Comparison of ENCODE assay signal across 1 cellular context in the genomic region with DNA sequence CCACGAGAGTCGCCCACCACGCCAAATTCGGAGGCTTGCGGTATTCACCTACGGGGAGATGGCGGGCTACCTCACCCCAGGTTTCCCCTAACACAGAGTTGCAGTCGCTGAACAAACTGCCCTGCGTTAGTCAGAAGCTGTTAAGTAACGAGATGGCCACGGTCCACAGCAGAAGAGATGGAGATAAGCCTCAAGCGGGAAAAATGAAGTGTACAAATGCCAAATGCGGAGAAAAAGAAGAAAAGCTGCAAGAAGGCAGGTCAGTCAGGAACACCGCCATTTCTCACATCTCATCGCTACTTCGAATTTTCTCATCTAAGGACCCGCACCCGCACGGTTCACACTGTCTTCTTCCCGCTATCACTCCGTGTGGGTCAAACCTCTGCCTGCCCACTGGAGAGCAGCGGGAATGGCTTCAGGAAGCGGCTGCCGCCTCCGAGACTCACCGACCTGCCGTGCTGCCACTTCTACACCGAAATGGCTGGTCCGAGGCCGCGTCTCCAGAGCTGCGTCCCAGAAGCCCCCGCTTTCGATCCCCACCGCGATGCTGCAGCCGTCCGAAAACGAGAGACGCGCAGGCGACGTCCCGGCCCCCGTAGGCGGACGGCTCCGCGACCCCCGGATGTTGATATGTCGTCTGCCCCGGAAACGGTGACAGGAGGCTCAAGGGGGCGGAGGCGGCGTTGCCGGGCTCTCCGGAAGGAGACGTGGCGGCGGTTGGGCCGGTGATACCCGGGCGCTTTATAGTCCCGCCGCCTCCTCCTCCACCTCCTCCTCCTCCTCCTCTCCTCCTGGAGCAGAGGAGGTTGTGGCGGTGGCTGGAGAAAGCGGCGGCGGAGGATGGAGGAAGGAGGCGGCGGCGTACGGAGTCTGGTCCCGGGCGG.
A peak's percentile ranks its signal among the peaks of the same experiment; 100 is the strongest.
TF ChIP-seq lines count a peak whose summit lies in the region.

A gene with protein sequence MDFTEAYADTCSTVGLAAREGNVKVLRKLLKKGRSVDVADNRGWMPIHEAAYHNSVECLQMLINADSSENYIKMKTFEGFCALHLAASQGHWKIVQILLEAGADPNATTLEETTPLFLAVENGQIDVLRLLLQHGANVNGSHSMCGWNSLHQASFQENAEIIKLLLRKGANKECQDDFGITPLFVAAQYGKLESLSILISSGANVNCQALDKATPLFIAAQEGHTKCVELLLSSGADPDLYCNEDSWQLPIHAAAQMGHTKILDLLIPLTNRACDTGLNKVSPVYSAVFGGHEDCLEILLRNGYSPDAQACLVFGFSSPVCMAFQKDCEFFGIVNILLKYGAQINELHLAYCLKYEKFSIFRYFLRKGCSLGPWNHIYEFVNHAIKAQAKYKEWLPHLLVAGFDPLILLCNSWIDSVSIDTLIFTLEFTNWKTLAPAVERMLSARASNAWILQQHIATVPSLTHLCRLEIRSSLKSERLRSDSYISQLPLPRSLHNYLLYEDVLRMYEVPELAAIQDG (minus strand): TSS at position 583 of the 884 bp plus-strand sequence. CDS start 21,381 bp downstream, outside the sequence.
A gene with protein sequence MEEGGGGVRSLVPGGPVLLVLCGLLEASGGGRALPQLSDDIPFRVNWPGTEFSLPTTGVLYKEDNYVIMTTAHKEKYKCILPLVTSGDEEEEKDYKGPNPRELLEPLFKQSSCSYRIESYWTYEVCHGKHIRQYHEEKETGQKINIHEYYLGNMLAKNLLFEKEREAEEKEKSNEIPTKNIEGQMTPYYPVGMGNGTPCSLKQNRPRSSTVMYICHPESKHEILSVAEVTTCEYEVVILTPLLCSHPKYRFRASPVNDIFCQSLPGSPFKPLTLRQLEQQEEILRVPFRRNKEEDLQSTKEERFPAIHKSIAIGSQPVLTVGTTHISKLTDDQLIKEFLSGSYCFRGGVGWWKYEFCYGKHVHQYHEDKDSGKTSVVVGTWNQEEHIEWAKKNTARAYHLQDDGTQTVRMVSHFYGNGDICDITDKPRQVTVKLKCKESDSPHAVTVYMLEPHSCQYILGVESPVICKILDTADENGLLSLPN (plus strand): TSS at position 674 of the 884 bp plus-strand sequence. CDS start 167 bp downstream, at position 841.

TF ChIP-seq in HepG2, 621 proteins besides CTCF, POLR2A, EP300 and RAD21 (continued from another document):
- TF ChIP-seq NFRKB (IDR thresholded peaks at IDR 0.05): no peak
- peak; percentile 91 for TF ChIP-seq ZMYM3 (CRISPR knock-in tag; IDR thresholded peaks at IDR 0.05)
- peak; percentile 92 for TF ChIP-seq ZNF766 (CRISPR knock-in tag; IDR thresholded peaks at IDR 0.05; ENCODE audit: borderline replicate concordance)
- peak; percentile 93 for TF ChIP-seq ZNF776 (CRISPR knock-in tag; IDR thresholded peaks at IDR 0.05)
- TF ChIP-seq ZBTB1 (CRISPR knock-in tag; IDR thresholded peaks at IDR 0.05; ENCODE audit: borderline replicate concordance): no peak
- TF ChIP-seq, protein P1, sequence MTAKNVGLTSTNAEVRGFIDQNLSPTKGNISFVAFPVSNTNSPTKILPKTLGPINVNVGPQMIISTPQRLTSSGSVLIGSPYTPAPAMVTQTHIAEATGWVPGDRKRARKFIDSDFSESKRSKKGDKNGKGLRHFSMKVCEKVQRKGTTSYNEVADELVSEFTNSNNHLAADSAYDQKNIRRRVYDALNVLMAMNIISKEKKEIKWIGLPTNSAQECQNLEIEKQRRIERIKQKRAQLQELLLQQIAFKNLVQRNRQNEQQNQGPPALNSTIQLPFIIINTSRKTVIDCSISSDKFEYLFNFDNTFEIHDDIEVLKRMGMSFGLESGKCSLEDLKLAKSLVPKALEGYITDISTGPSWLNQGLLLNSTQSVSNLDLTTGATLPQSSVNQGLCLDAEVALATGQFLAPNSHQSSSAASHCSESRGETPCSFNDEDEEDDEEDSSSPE (CRISPR knock-in tag; IDR thresholded peaks at IDR 0.05): peak; percentile 77
- TF ChIP-seq RELA (CRISPR knock-in tag; IDR thresholded peaks at IDR 0.05): peak; percentile 90; the same call in 1 of the 2 replicates
- TF ChIP-seq, protein P2, sequence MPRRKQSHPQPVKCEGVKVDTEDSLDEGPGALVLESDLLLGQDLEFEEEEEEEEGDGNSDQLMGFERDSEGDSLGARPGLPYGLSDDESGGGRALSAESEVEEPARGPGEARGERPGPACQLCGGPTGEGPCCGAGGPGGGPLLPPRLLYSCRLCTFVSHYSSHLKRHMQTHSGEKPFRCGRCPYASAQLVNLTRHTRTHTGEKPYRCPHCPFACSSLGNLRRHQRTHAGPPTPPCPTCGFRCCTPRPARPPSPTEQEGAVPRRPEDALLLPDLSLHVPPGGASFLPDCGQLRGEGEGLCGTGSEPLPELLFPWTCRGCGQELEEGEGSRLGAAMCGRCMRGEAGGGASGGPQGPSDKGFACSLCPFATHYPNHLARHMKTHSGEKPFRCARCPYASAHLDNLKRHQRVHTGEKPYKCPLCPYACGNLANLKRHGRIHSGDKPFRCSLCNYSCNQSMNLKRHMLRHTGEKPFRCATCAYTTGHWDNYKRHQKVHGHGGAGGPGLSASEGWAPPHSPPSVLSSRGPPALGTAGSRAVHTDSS (CRISPR knock-in tag; conservative IDR thresholded peaks at IDR 0.05): no peak
- peak; percentile 83; the same call in 1 of the 2 replicates for TF ChIP-seq ZNF543 (CRISPR knock-in tag; IDR thresholded peaks at IDR 0.05)
- TF ChIP-seq, protein P3, sequence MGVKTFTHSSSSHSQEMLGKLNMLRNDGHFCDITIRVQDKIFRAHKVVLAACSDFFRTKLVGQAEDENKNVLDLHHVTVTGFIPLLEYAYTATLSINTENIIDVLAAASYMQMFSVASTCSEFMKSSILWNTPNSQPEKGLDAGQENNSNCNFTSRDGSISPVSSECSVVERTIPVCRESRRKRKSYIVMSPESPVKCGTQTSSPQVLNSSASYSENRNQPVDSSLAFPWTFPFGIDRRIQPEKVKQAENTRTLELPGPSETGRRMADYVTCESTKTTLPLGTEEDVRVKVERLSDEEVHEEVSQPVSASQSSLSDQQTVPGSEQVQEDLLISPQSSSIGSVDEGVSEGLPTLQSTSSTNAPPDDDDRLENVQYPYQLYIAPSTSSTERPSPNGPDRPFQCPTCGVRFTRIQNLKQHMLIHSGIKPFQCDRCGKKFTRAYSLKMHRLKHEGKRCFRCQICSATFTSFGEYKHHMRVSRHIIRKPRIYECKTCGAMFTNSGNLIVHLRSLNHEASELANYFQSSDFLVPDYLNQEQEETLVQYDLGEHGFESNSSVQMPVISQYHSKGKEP (CRISPR knock-in tag; IDR thresholded peaks at IDR 0.05): peak; percentile 95
